In genomic region chr1:53061859-53062714, GRCh38 we compare ENCODE assay signal across 8 cellular contexts. TPM values are rescaled to one million over a fixed set of nuclear protein-coding genes. Genes with fewer than 3 reads are reported as not detected.
DNase-seq lines count a peak whose midpoint lies in the region; ATAC-seq, FAIRE-seq and TF ChIP-seq lines count a peak whose summit lies in the region.

A gene with protein sequence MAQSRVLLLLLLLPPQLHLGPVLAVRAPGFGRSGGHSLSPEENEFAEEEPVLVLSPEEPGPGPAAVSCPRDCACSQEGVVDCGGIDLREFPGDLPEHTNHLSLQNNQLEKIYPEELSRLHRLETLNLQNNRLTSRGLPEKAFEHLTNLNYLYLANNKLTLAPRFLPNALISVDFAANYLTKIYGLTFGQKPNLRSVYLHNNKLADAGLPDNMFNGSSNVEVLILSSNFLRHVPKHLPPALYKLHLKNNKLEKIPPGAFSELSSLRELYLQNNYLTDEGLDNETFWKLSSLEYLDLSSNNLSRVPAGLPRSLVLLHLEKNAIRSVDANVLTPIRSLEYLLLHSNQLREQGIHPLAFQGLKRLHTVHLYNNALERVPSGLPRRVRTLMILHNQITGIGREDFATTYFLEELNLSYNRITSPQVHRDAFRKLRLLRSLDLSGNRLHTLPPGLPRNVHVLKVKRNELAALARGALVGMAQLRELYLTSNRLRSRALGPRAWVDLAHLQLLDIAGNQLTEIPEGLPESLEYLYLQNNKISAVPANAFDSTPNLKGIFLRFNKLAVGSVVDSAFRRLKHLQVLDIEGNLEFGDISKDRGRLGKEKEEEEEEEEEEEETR (plus strand): TSS chr1:53062213. CDS start chr1:53069856, 7,643 bp downstream.

- no peaks in the 10 kb centered on the region for H3K9me3 Mint-ChIP-seq in activated CD4-positive, alpha-beta T cell treated with anti-CD3 and anti-CD28 coated beads, Interleukin-2, amount 10 ng/mL, durations not matched to agents 24 days and 14 days

- H3K9me3 ChIP-seq in stomach smooth muscle (ENCODE audit: control insufficient read depth in 2 of 2, low read length in 2 of 2) = no peaks in the 10 kb centered on the region

- peaks cover 28% of the 10 kb centered on the region for H3K27me3 ChIP-seq in bronchial epithelial cell (ENCODE audit: control insufficient read depth, insufficient read depth, low read length)
- H3K27me3 ChIP-seq in stomach smooth muscle (ENCODE audit: control insufficient read depth in 1 of 2, insufficient read depth in 2 of 2, low read length in 2 of 2) = peaks cover 0 to 7% of the 10 kb centered on the region in 2 donors

- ATAC-seq in left lobe of liver = peak; percentile 23
- no peak for ATAC-seq in GM18517 (IDR thresholded peaks at IDR 0.05; ENCODE audit: unreplicated experiment)

- DNase-seq in activated CD4-positive, alpha-beta T cell treated with anti-CD3 and anti-CD28 coated beads, Interleukin-2, amount 10 ng/mL, durations not matched to agents 24 days and 14 days = no peak
- DNase-seq in activated CD4-positive, alpha-beta T cell treated with anti-CD3 and anti-CD28 coated beads for 4 hours = no peak
- no peak for DNase-seq in bronchial epithelial cell (ENCODE audit: low read depth)
- DNase-seq in left lobe of liver (ENCODE audit: low spot score) = no peak
- no peak for DNase-seq in GM19239 (ENCODE audit: insufficient read length, low spot score)
- DNase-seq in Ammon's horn (ENCODE audit: low spot score) = no peak

- H3K4me3 ChIP-seq in bronchial epithelial cell (ENCODE audit: low read depth, low read length) (peak within 1 kb of the TSS; percentile 9), stomach smooth muscle (ENCODE audit: low read length in 2 of 2) (peak within 1 kb of the TSS; percentile 60 to 81)

- no peak for TF ChIP-seq CTCF in bronchial epithelial cell (IDR thresholded peaks at IDR 0.05; ENCODE audit: insufficient read depth, low read length, severe bottlenecking)

- H3K4me1 ChIP-seq in stomach smooth muscle (ENCODE audit: control insufficient read depth, insufficient read depth, low read length) = peaks cover 28% of the 10 kb centered on the region

- peaks cover 1% of the 10 kb centered on the region for H3K4me1 Mint-ChIP-seq in activated CD4-positive, alpha-beta T cell treated with anti-CD3 and anti-CD28 coated beads, Interleukin-2, amount 10 ng/mL, durations not matched to agents 24 days and 14 days

- H3K27ac ChIP-seq in stomach smooth muscle (ENCODE audit: low read length) = peak within 1 kb of the TSS; percentile 60

- H3K36me3 ChIP-seq in bronchial epithelial cell (ENCODE audit: control insufficient read depth, insufficient read depth, low read length) = no peaks in the 10 kb centered on the region
- no peaks in the 10 kb centered on the region for H3K36me3 ChIP-seq in stomach smooth muscle (ENCODE audit: control insufficient read depth in 2 of 2, insufficient read depth in 2 of 2, low read length in 2 of 2)

- FAIRE-seq in bronchial epithelial cell (lab: Jason Lieb, UNC) (no peak), GM19239 (lab: Jason Lieb, UNC) (no peak)

- H3K4me3 Mint-ChIP-seq in activated CD4-positive, alpha-beta T cell treated with anti-CD3 and anti-CD28 coated beads, Interleukin-2, amount 10 ng/mL, durations not matched to agents 24 days and 14 days = peak within 1 kb of the TSS; percentile 56

- peaks cover 58% of the 10 kb centered on the region for H3K27me3 Mint-ChIP-seq in activated CD4-positive, alpha-beta T cell treated with anti-CD3 and anti-CD28 coated beads, Interleukin-2, amount 10 ng/mL, durations not matched to agents 24 days and 14 days

- H3K9ac ChIP-seq in stomach smooth muscle (ENCODE audit: low read length in 2 of 2) = peak within 1 kb of the TSS; percentile 66 to 75

- no peak within 1 kb of the TSS for H3K27ac Mint-ChIP-seq in activated CD4-positive, alpha-beta T cell treated with anti-CD3 and anti-CD28 coated beads, Interleukin-2, amount 10 ng/mL, durations not matched to agents 24 days and 14 days

- intact Hi-C loops in activated CD4-positive, alpha-beta T cell treated with anti-CD3 and anti-CD28 coated beads, Interleukin-2, amount 10 ng/mL, durations not matched to agents 24 days and 14 days (cut with micrococcal nuclease) = no loop called here

- H3K36me3 Mint-ChIP-seq in activated CD4-positive, alpha-beta T cell treated with anti-CD3 and anti-CD28 coated beads, Interleukin-2, amount 10 ng/mL, durations not matched to agents 24 days and 14 days (ENCODE audit: low read depth) = no peaks in the 10 kb centered on the region

RNA-seq across cellular contexts. Expression of the gene that starts here (rescaled TPM):
- total RNA-seq in activated CD4-positive, alpha-beta T cell treated with anti-CD3 and anti-CD28 coated beads, Interleukin-2, amount 10 ng/mL, durations not matched to agents 24 days and 14 days = not detected in 2 replicates
- total RNA-seq in bronchial epithelial cell = 0.53 TPM in 1 of 2 replicates, not detected in the other
- 3.0 TPM for total RNA-seq in left lobe of liver
